10 cellular contexts compared by ENCODE assay signal in the genomic region with DNA sequence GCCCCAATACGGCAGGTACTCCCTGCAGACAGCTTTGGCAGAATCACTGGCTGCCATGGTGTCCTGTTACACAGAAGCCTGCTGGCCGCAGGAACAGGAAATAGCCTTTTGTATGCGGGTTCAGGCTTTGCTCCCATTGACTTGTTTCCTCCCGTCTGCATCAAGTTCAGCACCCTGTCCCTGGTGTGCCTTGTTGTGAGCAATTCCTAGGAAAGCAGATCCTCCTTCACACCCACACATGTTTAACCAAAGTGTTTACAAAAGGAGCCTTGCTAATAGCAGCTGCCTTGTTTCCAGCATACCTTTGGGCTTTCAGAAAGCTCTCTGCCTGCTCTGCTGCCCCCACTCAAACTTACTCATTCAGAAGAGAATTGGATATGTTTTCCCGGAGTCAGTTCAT.
DNase-seq lines count a peak whose midpoint lies in the region; ATAC-seq, FAIRE-seq and TF ChIP-seq lines count a peak whose summit lies in the region.
"Had no signal": no experiment of that assay in that cellular context is flagged by ENCODE, and none has a peak within 500 bp of the region (broad histone marks: within the 10 kb centered on the region; RNA-seq: fewer than 3 reads in every experiment).

No MANE protein-coding gene starts in this region.

- TF ChIP-seq CTCF in upper lobe of right lung (IDR thresholded peaks at IDR 0.05): no peak

- H3K4me3 ChIP-seq in upper lobe of right lung: no peak overlapping the region
- H3K4me3 ChIP-seq: BLaER1 treated with 17β-estradiol and CSF1 and Interleukin-3, amounts not matched to agents 10 nM and 100 nM had no signal

- FAIRE-seq in GM19239 (lab: Jason Lieb, UNC): no peak

- CTCF ChIA-PET in activated CD8-positive, alpha-beta memory T cell treated with anti-CD3 and anti-CD28 coated beads, Interleukin-2, amount 10 ng/mL, durations not matched to agents 7 days and 5 days (lab: Charles Lee): no interaction called here

- H3K27ac ChIP-seq in upper lobe of right lung: no peak overlapping the region
- H3K27ac ChIP-seq: BLaER1 treated with 17β-estradiol and CSF1 and Interleukin-3, amounts not matched to agents 10 nM and 100 nM had no signal

- H3K27ac Mint-ChIP-seq in activated CD8-positive, alpha-beta memory T cell treated with anti-CD3 and anti-CD28 coated beads, Interleukin-2, amount 10 ng/mL, durations not matched to agents 7 days and 5 days: peak overlapping the region; percentile 49
- peak overlapping the region; percentile 11 for H3K27ac Mint-ChIP-seq in activated T-helper 17 cell treated with anti-CD3 and anti-CD28 coated beads, Interleukin-2, amount 50 U/mL, for 72 hours
- H3K27ac Mint-ChIP-seq in activated naive CD8-positive, alpha-beta T cell treated with anti-CD3 and anti-CD28 coated beads, Interleukin-2, amount 50 U/mL, for 24 hours: no peak overlapping the region
- H3K27ac Mint-ChIP-seq: activated T-cell treated with anti-CD3 and anti-CD28 coated beads, Interleukin-2, amount 50 U/mL, for 72 hours had no signal

- no peaks in the 10 kb centered on the region for H3K27me3 Mint-ChIP-seq in activated CD8-positive, alpha-beta memory T cell treated with anti-CD3 and anti-CD28 coated beads, Interleukin-2, amount 10 ng/mL, durations not matched to agents 7 days and 5 days
- no peaks in the 10 kb centered on the region for H3K27me3 Mint-ChIP-seq in activated T-helper 17 cell treated with anti-CD3 and anti-CD28 coated beads, Interleukin-2, amount 50 U/mL, for 72 hours
- H3K27me3 Mint-ChIP-seq in activated naive CD8-positive, alpha-beta T cell treated with anti-CD3 and anti-CD28 coated beads, Interleukin-2, amount 50 U/mL, for 24 hours: no peaks in the 10 kb centered on the region

- peaks cover 6% of the 10 kb centered on the region for H3K4me1 ChIP-seq in upper lobe of right lung
- H3K4me1 ChIP-seq: BLaER1 treated with 17β-estradiol and CSF1 and Interleukin-3, amounts not matched to agents 10 nM and 100 nM had no signal

- H3K27me3 ChIP-seq in upper lobe of right lung: no peaks in the 10 kb centered on the region
- H3K27me3 ChIP-seq: BLaER1 treated with 17β-estradiol and CSF1 and Interleukin-3, amounts not matched to agents 10 nM and 100 nM had no signal

- no peaks in the 10 kb centered on the region for H3K9me3 Mint-ChIP-seq in activated CD8-positive, alpha-beta memory T cell treated with anti-CD3 and anti-CD28 coated beads, Interleukin-2, amount 10 ng/mL, durations not matched to agents 7 days and 5 days (ENCODE audit: low read depth)
- no peaks in the 10 kb centered on the region for H3K9me3 Mint-ChIP-seq in activated T-helper 17 cell treated with anti-CD3 and anti-CD28 coated beads, Interleukin-2, amount 50 U/mL, for 72 hours
- H3K9me3 Mint-ChIP-seq in activated naive CD8-positive, alpha-beta T cell treated with anti-CD3 and anti-CD28 coated beads, Interleukin-2, amount 50 U/mL, for 24 hours: no peaks in the 10 kb centered on the region
- H3K9me3 Mint-ChIP-seq: activated T-cell treated with anti-CD3 and anti-CD28 coated beads, Interleukin-2, amount 50 U/mL, for 72 hours had no signal

- no peak for DNase-seq in activated CD8-positive, alpha-beta memory T cell treated with anti-CD3 and anti-CD28 coated beads, Interleukin-2, amount 10 ng/mL, durations not matched to agents 7 days and 5 days
- DNase-seq in activated CD8-positive, alpha-beta memory T cell treated with anti-CD3 and anti-CD28 coated beads, Interleukin-2, amount 50 U/mL, for 48 hours: no peak
- DNase-seq in iPS-NIHi11 (ENCODE audit: low spot score) (peak; percentile 76), upper lobe of right lung (no peak), posterior cingulate gyrus (no peak), GM19239 (ENCODE audit: insufficient read length, low spot score) (no peak)
- no peak for DNase-seq in activated naive CD8-positive, alpha-beta T cell treated with anti-CD3 and anti-CD28 coated beads, Interleukin-2, amount 50 U/mL, for 24 hours
- DNase-seq: activated T-cell treated with anti-CD3 and anti-CD28 coated beads, Interleukin-2, amount 50 U/mL, for 72 hours had no signal

- peaks cover 17% of the 10 kb centered on the region for H3K4me1 Mint-ChIP-seq in activated CD8-positive, alpha-beta memory T cell treated with anti-CD3 and anti-CD28 coated beads, Interleukin-2, amount 10 ng/mL, durations not matched to agents 7 days and 5 days
- peaks cover 31% of the 10 kb centered on the region for H3K4me1 Mint-ChIP-seq in activated T-helper 17 cell treated with anti-CD3 and anti-CD28 coated beads, Interleukin-2, amount 50 U/mL, for 72 hours
- H3K4me1 Mint-ChIP-seq in activated naive CD8-positive, alpha-beta T cell treated with anti-CD3 and anti-CD28 coated beads, Interleukin-2, amount 50 U/mL, for 24 hours: peaks cover 11% of the 10 kb centered on the region

- peaks cover 16% of the 10 kb centered on the region for H3K36me3 Mint-ChIP-seq in activated CD8-positive, alpha-beta memory T cell treated with anti-CD3 and anti-CD28 coated beads, Interleukin-2, amount 10 ng/mL, durations not matched to agents 7 days and 5 days
- H3K36me3 Mint-ChIP-seq in activated T-helper 17 cell treated with anti-CD3 and anti-CD28 coated beads, Interleukin-2, amount 50 U/mL, for 72 hours (ENCODE audit: low read depth): peaks cover 85% of the 10 kb centered on the region
- H3K36me3 Mint-ChIP-seq in activated naive CD8-positive, alpha-beta T cell treated with anti-CD3 and anti-CD28 coated beads, Interleukin-2, amount 50 U/mL, for 24 hours (ENCODE audit: low read depth): peaks cover 34% of the 10 kb centered on the region

- no peaks in the 10 kb centered on the region for H3K36me3 ChIP-seq in upper lobe of right lung
- H3K36me3 ChIP-seq: BLaER1 treated with 17β-estradiol and CSF1 and Interleukin-3, amounts not matched to agents 10 nM and 100 nM had no signal

- H3K4me3 Mint-ChIP-seq in activated CD8-positive, alpha-beta memory T cell treated with anti-CD3 and anti-CD28 coated beads, Interleukin-2, amount 10 ng/mL, durations not matched to agents 7 days and 5 days: no peak overlapping the region
- no peak overlapping the region for H3K4me3 Mint-ChIP-seq in activated T-helper 17 cell treated with anti-CD3 and anti-CD28 coated beads, Interleukin-2, amount 50 U/mL, for 72 hours
- no peak overlapping the region for H3K4me3 Mint-ChIP-seq in activated naive CD8-positive, alpha-beta T cell treated with anti-CD3 and anti-CD28 coated beads, Interleukin-2, amount 50 U/mL, for 24 hours
- H3K4me3 Mint-ChIP-seq: activated T-cell treated with anti-CD3 and anti-CD28 coated beads, Interleukin-2, amount 50 U/mL, for 72 hours had no signal

- intact Hi-C loops in upper lobe of right lung (cut with DNase I) (no loop called here), posterior cingulate gyrus (cut with DNase I) (no loop called here)

- no peak for ATAC-seq in activated CD8-positive, alpha-beta memory T cell treated with anti-CD3 and anti-CD28 coated beads, Interleukin-2, amount 10 ng/mL, durations not matched to agents 7 days and 5 days
- ATAC-seq in activated T-helper 17 cell treated with anti-CD3 and anti-CD28 coated beads, Interleukin-2, amount 50 U/mL, for 72 hours (replicated peaks): no peak
- ATAC-seq in upper lobe of right lung: peak; percentile 58
- ATAC-seq in activated naive CD8-positive, alpha-beta T cell treated with anti-CD3 and anti-CD28 coated beads, Interleukin-2, amount 50 U/mL, for 24 hours: no peak
- ATAC-seq: activated T-cell treated with anti-CD3 and anti-CD28 coated beads, Interleukin-2, amount 50 U/mL, for 72 hours had no signal

- no peaks in the 10 kb centered on the region for H3K9me3 ChIP-seq in upper lobe of right lung
- H3K9me3 ChIP-seq: BLaER1 treated with 17β-estradiol and CSF1 and Interleukin-3, amounts not matched to agents 10 nM and 100 nM had no signal
